7 cellular contexts compared by ENCODE assay signal in the genomic region with DNA sequence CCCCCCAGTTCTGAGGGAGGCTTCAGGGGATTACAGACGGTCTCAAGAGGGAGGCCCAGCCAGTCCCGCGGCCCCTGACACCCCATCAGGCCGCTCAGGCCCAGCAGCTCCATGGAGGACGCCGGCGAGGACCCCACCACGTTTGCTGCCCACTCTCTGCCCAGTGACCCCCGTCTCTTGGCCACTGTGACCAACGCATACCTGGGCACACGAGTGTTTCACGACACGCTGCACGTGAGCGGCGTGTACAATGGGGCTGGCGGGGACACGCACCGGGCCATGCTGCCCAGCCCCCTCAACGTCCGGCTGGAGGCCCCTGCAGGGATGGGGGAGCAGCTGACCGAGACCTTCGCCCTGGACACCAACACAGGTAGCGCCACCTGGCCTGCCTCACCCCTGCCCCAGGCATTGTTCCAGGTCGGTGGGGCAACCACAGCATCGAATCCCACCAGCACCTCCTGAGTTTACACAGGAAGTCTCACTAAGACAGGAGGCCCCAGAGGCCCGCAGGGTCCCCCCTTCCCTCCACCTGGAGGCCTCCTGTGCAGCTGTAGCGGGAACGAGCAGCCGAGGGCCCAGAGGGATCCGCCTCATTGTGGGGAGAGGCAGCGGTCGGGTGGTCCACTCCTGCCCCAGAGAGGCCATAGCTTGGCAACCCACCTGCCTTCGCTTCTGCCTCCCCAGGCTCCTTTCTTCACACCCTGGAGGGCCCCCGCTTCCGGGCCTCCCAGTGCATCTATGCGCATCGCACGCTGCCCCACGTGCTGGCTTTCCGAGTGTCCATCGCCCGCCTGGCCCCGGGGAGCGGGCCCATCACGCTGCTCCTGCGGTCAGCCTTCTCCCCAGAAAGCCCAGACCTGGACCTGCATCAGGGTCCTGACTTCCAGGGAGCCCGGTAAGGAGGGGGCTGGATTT. TPM values are rescaled to one million over a fixed set of nuclear protein-coding genes. Genes with fewer than 3 reads are reported as not detected.
DNase-seq lines count a peak whose midpoint lies in the region; ATAC-seq, FAIRE-seq and TF ChIP-seq lines count a peak whose summit lies in the region.

No MANE protein-coding gene starts in this region.

- H3K36me3 Mint-ChIP-seq in activated T-cell treated with anti-CD3 and anti-CD28 coated beads, Interleukin-2, amount 50 U/mL, for 4 hours (ENCODE audit: insufficient read depth): no peaks in the 10 kb centered on the region
- H3K36me3 Mint-ChIP-seq in stimulated activated memory B cell treated with anti-CD40 and anti-IgM and Interleukin-4, amounts not matched to agents 10 μg/mL and 1 μg/mL and 100 μg/mL, for 72 hours: peaks cover 20% of the 10 kb centered on the region

- DNase-seq in activated T-cell treated with anti-CD3 and anti-CD28 coated beads, Interleukin-2, amount 50 U/mL, for 4 hours: peak; percentile 6
- DNase-seq in hepatocyte (ENCODE audit: low spot score): no peak
- DNase-seq in left lobe of liver (ENCODE audit: low spot score): no peak
- DNase-seq in D721Med (ENCODE audit: insufficient read length, low spot score): no peak
- no peak for DNase-seq in anterior cingulate cortex (lab: John Stamatoyannopoulos, UW)

- H3K9me3 Mint-ChIP-seq in activated T-cell treated with anti-CD3 and anti-CD28 coated beads, Interleukin-2, amount 50 U/mL, for 4 hours: no peaks in the 10 kb centered on the region
- H3K9me3 Mint-ChIP-seq in stimulated activated memory B cell treated with anti-CD40 and anti-IgM and Interleukin-4, amounts not matched to agents 10 μg/mL and 1 μg/mL and 100 μg/mL, for 72 hours: no peaks in the 10 kb centered on the region

- no peak for TF ChIP-seq CTCF in hepatocyte (IDR thresholded peaks at IDR 0.05; ENCODE audit: poor library complexity)
- TF ChIP-seq CTCF in D721Med (IDR thresholded peaks at IDR 0.05; ENCODE audit: insufficient read depth, missing control alignments): no peak

- H3K27me3 ChIP-seq in HUES6 (ENCODE audit: control insufficient read depth, insufficient read depth, low read length) (peaks cover 21% of the 10 kb centered on the region), hepatocyte (no peaks in the 10 kb centered on the region)

- H3K36me3 ChIP-seq in HUES6 (ENCODE audit: control insufficient read depth, insufficient read depth, low read length) (peaks cover 26% of the 10 kb centered on the region), hepatocyte (replicated peaks; ENCODE audit: insufficient read depth, low read depth) (no peaks in the 10 kb centered on the region)

- H3K4me3 ChIP-seq in HUES6 (ENCODE audit: low read depth, low read length) (peak overlapping the region; percentile 43), hepatocyte (no peak overlapping the region)

- peak overlapping the region; percentile 98 for H3K4me2 ChIP-seq in hepatocyte

- H3K27me3 Mint-ChIP-seq in activated T-cell treated with anti-CD3 and anti-CD28 coated beads, Interleukin-2, amount 50 U/mL, for 4 hours (ENCODE audit: low read depth): no peaks in the 10 kb centered on the region
- H3K27me3 Mint-ChIP-seq in stimulated activated memory B cell treated with anti-CD40 and anti-IgM and Interleukin-4, amounts not matched to agents 10 μg/mL and 1 μg/mL and 100 μg/mL, for 72 hours: peaks cover 22% of the 10 kb centered on the region

- H4K20me1 ChIP-seq in hepatocyte (ENCODE audit: insufficient read depth, poor library complexity, severe bottlenecking): no peaks in the 10 kb centered on the region

- no peak overlapping the region for H2AFZ ChIP-seq in hepatocyte

- H3K4me1 Mint-ChIP-seq in activated T-cell treated with anti-CD3 and anti-CD28 coated beads, Interleukin-2, amount 50 U/mL, for 4 hours (ENCODE audit: low read depth): peaks cover 26% of the 10 kb centered on the region
- peaks cover 38% of the 10 kb centered on the region for H3K4me1 Mint-ChIP-seq in stimulated activated memory B cell treated with anti-CD40 and anti-IgM and Interleukin-4, amounts not matched to agents 10 μg/mL and 1 μg/mL and 100 μg/mL, for 72 hours

- peak overlapping the region; percentile 72 for H3K27ac Mint-ChIP-seq in stimulated activated memory B cell treated with anti-CD40 and anti-IgM and Interleukin-4, amounts not matched to agents 10 μg/mL and 1 μg/mL and 100 μg/mL, for 72 hours

- peak overlapping the region; percentile 36 for H3K9ac ChIP-seq in HUES6 (ENCODE audit: low read length)

- WGBS in hepatocyte (ENCODE audit: low lambda C conversion rate, missing lambda C conversion rate): 79% methylated on average over 44 of the region's 48 CpGs

- H3K27ac ChIP-seq in HUES6 (ENCODE audit: low read depth, low read length) (no peak overlapping the region), hepatocyte (no peak overlapping the region)

- peaks cover 39% of the 10 kb centered on the region for H3K4me1 ChIP-seq in HUES6 (ENCODE audit: control insufficient read depth, insufficient read depth, low read length)
- peaks cover 19% of the 10 kb centered on the region for H3K4me1 ChIP-seq in hepatocyte (ENCODE audit: insufficient read depth)

- ATAC-seq in activated T-cell treated with anti-CD3 and anti-CD28 coated beads, Interleukin-2, amount 50 U/mL, for 4 hours: peak in 1 of 2 donors; percentile 21
- ATAC-seq in stimulated activated memory B cell treated with anti-CD40 and anti-IgM and Interleukin-4, amounts not matched to agents 10 μg/mL and 1 μg/mL and 100 μg/mL, for 72 hours: no peak
- ATAC-seq in left lobe of liver: no peak

- no peaks in the 10 kb centered on the region for H3K9me3 ChIP-seq in HUES6 (ENCODE audit: control insufficient read depth, insufficient read depth, low read depth, low read length)
- no peaks in the 10 kb centered on the region for H3K9me3 ChIP-seq in hepatocyte (ENCODE audit: low read depth)

- peak overlapping the region; percentile 61 for H3K4me3 Mint-ChIP-seq in activated T-cell treated with anti-CD3 and anti-CD28 coated beads, Interleukin-2, amount 50 U/mL, for 4 hours
- H3K4me3 Mint-ChIP-seq in stimulated activated memory B cell treated with anti-CD40 and anti-IgM and Interleukin-4, amounts not matched to agents 10 μg/mL and 1 μg/mL and 100 μg/mL, for 72 hours: peak overlapping the region; percentile 73

- no peak for FAIRE-seq in D721Med (lab: Jason Lieb, UNC)

- no peaks in the 10 kb centered on the region for H3K9me2 ChIP-seq in hepatocyte (replicated peaks; ENCODE audit: insufficient read depth)

- no peaks in the 10 kb centered on the region for H3K79me2 ChIP-seq in hepatocyte

RNA-seq across cellular contexts. Expression of a gene that starts 1.0 kb away (rescaled TPM):
- total RNA-seq in activated T-cell treated with anti-CD3 and anti-CD28 coated beads, Interleukin-2, amount 50 U/mL, for 4 hours: 10 to 100 TPM; 16.6 to 76.3 (median 28.3) TPM
- 12.0 and 19.2 TPM in 2 replicates for total RNA-seq in hepatocyte
- 27.9 and 44.0 TPM in 2 replicates for polyA plus RNA-seq in hepatocyte
- 37.0 TPM for total RNA-seq in left lobe of liver

RNA-seq across cellular contexts. Expression of a gene that starts 9.4 kb away (rescaled TPM):
- not detected for total RNA-seq in activated T-cell treated with anti-CD3 and anti-CD28 coated beads, Interleukin-2, amount 50 U/mL, for 4 hours
- total RNA-seq in hepatocyte (not detected in 2 replicates), left lobe of liver (not detected)
- 0.36 TPM in 1 of 2 replicates, not detected in the other for polyA plus RNA-seq in hepatocyte

RNA-seq across cellular contexts. Expression of a gene that starts 11.8 kb away (rescaled TPM):
- 1 to 10 TPM in 2 of 3 donors, under 1 TPM in 1; 0.33 to 3.2 (median 1.2) TPM for total RNA-seq in activated T-cell treated with anti-CD3 and anti-CD28 coated beads, Interleukin-2, amount 50 U/mL, for 4 hours
- total RNA-seq in hepatocyte (not detected in 2 replicates), left lobe of liver (1.9 TPM)
- 1.4 TPM in 1 of 2 replicates, not detected in the other for polyA plus RNA-seq in hepatocyte

RNA-seq across cellular contexts. Expression of a gene that starts 17.7 kb away (rescaled TPM):
- 100 to 1,000 TPM; 197 to 257 (median 231) TPM for total RNA-seq in activated T-cell treated with anti-CD3 and anti-CD28 coated beads, Interleukin-2, amount 50 U/mL, for 4 hours
- 59.2 and 74.6 TPM in 2 replicates for total RNA-seq in hepatocyte
- 504 and 535 TPM in 2 replicates for polyA plus RNA-seq in hepatocyte
- total RNA-seq in left lobe of liver: 354 TPM

RNA-seq across cellular contexts. Expression of a gene that starts 23.9 kb away (rescaled TPM):
- 100 to 1,000 TPM in 2 of 3 donors, 10 to 100 TPM in 1; 99.3 to 144 (median 120) TPM for total RNA-seq in activated T-cell treated with anti-CD3 and anti-CD28 coated beads, Interleukin-2, amount 50 U/mL, for 4 hours
- 98.0 and 98.9 TPM in 2 replicates for total RNA-seq in hepatocyte
- polyA plus RNA-seq in hepatocyte: 159 and 201 TPM in 2 replicates
- 29.2 TPM for total RNA-seq in left lobe of liver
